ENCODE assay signal across 1 cellular context in the genomic region with DNA sequence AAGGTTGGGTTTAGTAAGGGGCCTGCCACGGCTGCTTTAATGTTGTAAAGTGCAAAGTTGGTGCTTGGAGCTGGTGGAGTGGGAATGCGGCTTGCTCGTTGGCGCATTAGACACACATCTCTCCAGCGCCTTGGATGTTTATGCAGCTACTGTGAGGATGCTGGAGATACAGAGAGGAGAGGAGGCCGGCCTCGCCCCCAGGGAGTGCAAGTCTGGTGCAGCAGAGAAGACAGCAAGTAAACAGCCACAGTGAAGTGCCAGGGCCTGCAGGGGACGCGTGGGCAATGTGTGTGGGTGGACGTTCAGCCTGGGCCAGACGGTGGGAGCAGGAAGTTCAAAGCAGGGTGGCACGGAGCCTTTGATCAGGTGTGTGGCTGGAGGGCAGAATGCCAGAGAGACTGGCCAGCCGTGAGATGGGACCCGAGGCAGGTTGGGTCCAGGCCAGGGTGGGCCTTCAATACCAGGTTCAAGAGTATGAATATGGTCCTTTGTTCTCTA.
A peak's percentile ranks its signal among the peaks of the same experiment; 100 is the strongest.
TF ChIP-seq lines count a peak whose summit lies in the region.

No MANE protein-coding gene starts in this region.

TF ChIP-seq in K562, 482 proteins besides CTCF, POLR2A, EP300 and RAD21:
- no peak for TF ChIP-seq ZBTB7A (IDR thresholded peaks at IDR 0.05; ENCODE audit: borderline replicate concordance, control insufficient read depth, low read depth, low read length)
- TF ChIP-seq ZNF431 (CRISPR knock-in tag; IDR thresholded peaks at IDR 0.05) = no peak
- 0 out of 2 replicates have a peak, but pooled peaks have one; percentile 14 for TF ChIP-seq ZFX (CRISPR knock-in tag; IDR thresholded peaks at IDR 0.05)
- TF ChIP-seq SRSF9 (IDR thresholded peaks at IDR 0.05; ENCODE audit: borderline replicate concordance, low read depth, low read length) = no peak
- TF ChIP-seq SMAD2 (IDR thresholded peaks at IDR 0.05; ENCODE audit: low read depth, low read length) = no peak
- TF ChIP-seq, protein P1, sequence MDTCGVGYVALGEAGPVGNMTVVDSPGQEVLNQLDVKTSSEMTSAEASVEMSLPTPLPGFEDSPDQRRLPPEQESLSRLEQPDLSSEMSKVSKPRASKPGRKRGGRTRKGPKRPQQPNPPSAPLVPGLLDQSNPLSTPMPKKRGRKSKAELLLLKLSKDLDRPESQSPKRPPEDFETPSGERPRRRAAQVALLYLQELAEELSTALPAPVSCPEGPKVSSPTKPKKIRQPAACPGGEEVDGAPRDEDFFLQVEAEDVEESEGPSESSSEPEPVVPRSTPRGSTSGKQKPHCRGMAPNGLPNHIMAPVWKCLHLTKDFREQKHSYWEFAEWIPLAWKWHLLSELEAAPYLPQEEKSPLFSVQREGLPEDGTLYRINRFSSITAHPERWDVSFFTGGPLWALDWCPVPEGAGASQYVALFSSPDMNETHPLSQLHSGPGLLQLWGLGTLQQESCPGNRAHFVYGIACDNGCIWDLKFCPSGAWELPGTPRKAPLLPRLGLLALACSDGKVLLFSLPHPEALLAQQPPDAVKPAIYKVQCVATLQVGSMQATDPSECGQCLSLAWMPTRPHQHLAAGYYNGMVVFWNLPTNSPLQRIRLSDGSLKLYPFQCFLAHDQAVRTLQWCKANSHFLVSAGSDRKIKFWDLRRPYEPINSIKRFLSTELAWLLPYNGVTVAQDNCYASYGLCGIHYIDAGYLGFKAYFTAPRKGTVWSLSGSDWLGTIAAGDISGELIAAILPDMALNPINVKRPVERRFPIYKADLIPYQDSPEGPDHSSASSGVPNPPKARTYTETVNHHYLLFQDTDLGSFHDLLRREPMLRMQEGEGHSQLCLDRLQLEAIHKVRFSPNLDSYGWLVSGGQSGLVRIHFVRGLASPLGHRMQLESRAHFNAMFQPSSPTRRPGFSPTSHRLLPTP (IDR thresholded peaks at IDR 0.05; ENCODE audit: borderline replicate concordance, extremely low read depth, insufficient read length) = no peak
